ENCODE assay signal across 21 cellular contexts in the genomic region with DNA sequence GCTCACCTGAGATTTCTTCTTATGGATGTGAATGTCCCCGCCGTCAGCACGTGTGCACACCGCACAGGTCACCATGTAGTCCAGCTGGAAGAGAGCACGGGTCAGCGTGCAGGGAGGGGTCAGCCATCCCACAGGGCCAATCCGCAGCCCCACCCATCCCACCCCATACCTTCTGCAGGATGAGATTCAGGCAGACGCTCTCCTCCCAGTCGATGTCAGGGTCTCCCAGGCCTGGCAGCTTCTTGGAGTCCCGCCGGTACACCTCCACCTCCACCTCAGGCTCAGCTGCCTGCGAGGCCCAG.
"Had no signal": no experiment of that assay in that cellular context is flagged by ENCODE, and none has a peak within 500 bp of the region (broad histone marks: within the 10 kb centered on the region; RNA-seq: fewer than 3 reads in every experiment).

No MANE protein-coding gene starts in this region.

- H3K4me3 ChIP-seq: coronary artery, psoas muscle, right lobe of liver, suprapubic skin, thyroid gland had no signal

- H3K27ac Mint-ChIP-seq: endodermal cell, type B pancreatic cell had no signal

- DNase-seq: effector CD4-positive, alpha-beta T cell; erythroblast; foreskin keratinocyte; immature natural killer cell; kidney; left cardiac atrium; mesendoderm; naive B cell; retina; right lobe of liver; stimulated activated CD4-positive, alpha-beta T cell treated with anti-CD3 and anti-CD28 coated beads, Interleukin-2, amount 100 ng/mL, for 24 hours; stimulated activated CD4-positive, alpha-beta T cell treated with anti-CD3 and anti-CD28 coated beads, Interleukin-4, amount 100 ng/mL, for 4 hours; stimulated activated naive CD4-positive, alpha-beta T cell treated with Interleukin-2 at 50 U/mL for 16 hours; thyroid gland had no signal

- H3K27me3 ChIP-seq: foreskin keratinocyte, right lobe of liver, suprapubic skin, thyroid gland had no signal

- ATAC-seq: foreskin keratinocyte, left cardiac atrium, psoas muscle, right lobe of liver had no signal

- H3K27me3 Mint-ChIP-seq: naive B cell, type B pancreatic cell had no signal

- H3K4me3 Mint-ChIP-seq: endodermal cell, immature natural killer cell, naive B cell, nephron, type B pancreatic cell had no signal

- H3K9me3 ChIP-seq: psoas muscle, right lobe of liver, suprapubic skin, thyroid gland had no signal

- H3K9me3 Mint-ChIP-seq: endodermal cell, immature natural killer cell, naive B cell, nephron, type B pancreatic cell had no signal

- H3K4me1 ChIP-seq: psoas muscle, right lobe of liver had no signal

- H3K27ac ChIP-seq: coronary artery, foreskin keratinocyte, parathyroid adenoma, psoas muscle, right lobe of liver, suprapubic skin, thyroid gland had no signal
